1 cellular context compared by ENCODE assay signal in genomic region chr10:119120875-119121274, GRCh38.
TF ChIP-seq lines count a peak whose summit lies in the region.

No MANE protein-coding gene starts in this region.

TF ChIP-seq in K562, 482 proteins besides CTCF, POLR2A, EP300 and RAD21:
- TF ChIP-seq SRSF7 (optimal IDR thresholded peaks at IDR 0.05; ENCODE audit: low read depth, low read length) (no peak), RBM25 (IDR thresholded peaks at IDR 0.05; ENCODE audit: low read depth, low read length, severe bottlenecking) (peak; percentile 57), ZNF785 (CRISPR knock-in tag; IDR thresholded peaks at IDR 0.05) (no peak), TFAM (CRISPR knock-in tag; conservative IDR thresholded peaks at IDR 0.05) (no peak), KDM5B (IDR thresholded peaks at IDR 0.05; ENCODE audit: insufficient replicate concordance, low read depth, low read length) (no peak), ZNF121 (CRISPR knock-in tag; conservative IDR thresholded peaks at IDR 0.05) (peak; percentile 37; the same call in 1 of the 2 replicates), ZNF184 (CRISPR knock-in tag; IDR thresholded peaks at IDR 0.05) (no peak), RBM34 (IDR thresholded peaks at IDR 0.05; ENCODE audit: borderline replicate concordance, insufficient read depth, low read length) (no peak), ZNF274 (IDR thresholded peaks at IDR 0.05; ENCODE audit: borderline replicate concordance, low read depth, low read length) (no peak), TCFL5 (CRISPR knock-in tag; conservative IDR thresholded peaks at IDR 0.05) (no peak), ZEB2 (IDR thresholded peaks at IDR 0.05) (no peak)
- TF ChIP-seq, protein P1, sequence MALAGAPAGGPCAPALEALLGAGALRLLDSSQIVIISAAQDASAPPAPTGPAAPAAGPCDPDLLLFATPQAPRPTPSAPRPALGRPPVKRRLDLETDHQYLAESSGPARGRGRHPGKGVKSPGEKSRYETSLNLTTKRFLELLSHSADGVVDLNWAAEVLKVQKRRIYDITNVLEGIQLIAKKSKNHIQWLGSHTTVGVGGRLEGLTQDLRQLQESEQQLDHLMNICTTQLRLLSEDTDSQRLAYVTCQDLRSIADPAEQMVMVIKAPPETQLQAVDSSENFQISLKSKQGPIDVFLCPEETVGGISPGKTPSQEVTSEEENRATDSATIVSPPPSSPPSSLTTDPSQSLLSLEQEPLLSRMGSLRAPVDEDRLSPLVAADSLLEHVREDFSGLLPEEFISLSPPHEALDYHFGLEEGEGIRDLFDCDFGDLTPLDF (CRISPR knock-in tag; IDR thresholded peaks at IDR 0.05) = no peak
